In the genomic region with DNA sequence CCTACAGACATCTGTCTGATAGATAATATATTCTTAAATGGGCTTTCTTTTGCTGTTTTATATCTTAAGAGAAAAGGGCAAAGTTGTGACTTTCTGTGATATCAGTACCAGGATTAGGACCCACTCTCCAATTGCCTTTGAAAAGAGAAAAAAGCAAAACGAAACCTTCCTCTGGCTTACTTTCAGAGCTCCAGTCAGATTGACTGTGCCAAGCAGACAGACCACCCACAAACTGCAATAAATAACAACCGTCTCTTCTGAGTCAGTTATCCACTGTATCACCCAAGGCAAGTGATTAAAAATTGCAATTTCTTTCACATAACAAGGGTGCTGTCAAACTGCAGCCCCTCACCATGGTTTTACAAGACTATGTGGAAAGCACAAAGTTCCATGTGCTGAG, we compare ENCODE assay signal across 1 cellular context.
TF ChIP-seq lines count a peak whose summit lies in the region.

No MANE protein-coding gene starts in this region.

TF ChIP-seq in GM23338, 12 proteins besides CTCF, POLR2A, EP300 and RAD21 (continued from another document):
- TF ChIP-seq, protein P1, sequence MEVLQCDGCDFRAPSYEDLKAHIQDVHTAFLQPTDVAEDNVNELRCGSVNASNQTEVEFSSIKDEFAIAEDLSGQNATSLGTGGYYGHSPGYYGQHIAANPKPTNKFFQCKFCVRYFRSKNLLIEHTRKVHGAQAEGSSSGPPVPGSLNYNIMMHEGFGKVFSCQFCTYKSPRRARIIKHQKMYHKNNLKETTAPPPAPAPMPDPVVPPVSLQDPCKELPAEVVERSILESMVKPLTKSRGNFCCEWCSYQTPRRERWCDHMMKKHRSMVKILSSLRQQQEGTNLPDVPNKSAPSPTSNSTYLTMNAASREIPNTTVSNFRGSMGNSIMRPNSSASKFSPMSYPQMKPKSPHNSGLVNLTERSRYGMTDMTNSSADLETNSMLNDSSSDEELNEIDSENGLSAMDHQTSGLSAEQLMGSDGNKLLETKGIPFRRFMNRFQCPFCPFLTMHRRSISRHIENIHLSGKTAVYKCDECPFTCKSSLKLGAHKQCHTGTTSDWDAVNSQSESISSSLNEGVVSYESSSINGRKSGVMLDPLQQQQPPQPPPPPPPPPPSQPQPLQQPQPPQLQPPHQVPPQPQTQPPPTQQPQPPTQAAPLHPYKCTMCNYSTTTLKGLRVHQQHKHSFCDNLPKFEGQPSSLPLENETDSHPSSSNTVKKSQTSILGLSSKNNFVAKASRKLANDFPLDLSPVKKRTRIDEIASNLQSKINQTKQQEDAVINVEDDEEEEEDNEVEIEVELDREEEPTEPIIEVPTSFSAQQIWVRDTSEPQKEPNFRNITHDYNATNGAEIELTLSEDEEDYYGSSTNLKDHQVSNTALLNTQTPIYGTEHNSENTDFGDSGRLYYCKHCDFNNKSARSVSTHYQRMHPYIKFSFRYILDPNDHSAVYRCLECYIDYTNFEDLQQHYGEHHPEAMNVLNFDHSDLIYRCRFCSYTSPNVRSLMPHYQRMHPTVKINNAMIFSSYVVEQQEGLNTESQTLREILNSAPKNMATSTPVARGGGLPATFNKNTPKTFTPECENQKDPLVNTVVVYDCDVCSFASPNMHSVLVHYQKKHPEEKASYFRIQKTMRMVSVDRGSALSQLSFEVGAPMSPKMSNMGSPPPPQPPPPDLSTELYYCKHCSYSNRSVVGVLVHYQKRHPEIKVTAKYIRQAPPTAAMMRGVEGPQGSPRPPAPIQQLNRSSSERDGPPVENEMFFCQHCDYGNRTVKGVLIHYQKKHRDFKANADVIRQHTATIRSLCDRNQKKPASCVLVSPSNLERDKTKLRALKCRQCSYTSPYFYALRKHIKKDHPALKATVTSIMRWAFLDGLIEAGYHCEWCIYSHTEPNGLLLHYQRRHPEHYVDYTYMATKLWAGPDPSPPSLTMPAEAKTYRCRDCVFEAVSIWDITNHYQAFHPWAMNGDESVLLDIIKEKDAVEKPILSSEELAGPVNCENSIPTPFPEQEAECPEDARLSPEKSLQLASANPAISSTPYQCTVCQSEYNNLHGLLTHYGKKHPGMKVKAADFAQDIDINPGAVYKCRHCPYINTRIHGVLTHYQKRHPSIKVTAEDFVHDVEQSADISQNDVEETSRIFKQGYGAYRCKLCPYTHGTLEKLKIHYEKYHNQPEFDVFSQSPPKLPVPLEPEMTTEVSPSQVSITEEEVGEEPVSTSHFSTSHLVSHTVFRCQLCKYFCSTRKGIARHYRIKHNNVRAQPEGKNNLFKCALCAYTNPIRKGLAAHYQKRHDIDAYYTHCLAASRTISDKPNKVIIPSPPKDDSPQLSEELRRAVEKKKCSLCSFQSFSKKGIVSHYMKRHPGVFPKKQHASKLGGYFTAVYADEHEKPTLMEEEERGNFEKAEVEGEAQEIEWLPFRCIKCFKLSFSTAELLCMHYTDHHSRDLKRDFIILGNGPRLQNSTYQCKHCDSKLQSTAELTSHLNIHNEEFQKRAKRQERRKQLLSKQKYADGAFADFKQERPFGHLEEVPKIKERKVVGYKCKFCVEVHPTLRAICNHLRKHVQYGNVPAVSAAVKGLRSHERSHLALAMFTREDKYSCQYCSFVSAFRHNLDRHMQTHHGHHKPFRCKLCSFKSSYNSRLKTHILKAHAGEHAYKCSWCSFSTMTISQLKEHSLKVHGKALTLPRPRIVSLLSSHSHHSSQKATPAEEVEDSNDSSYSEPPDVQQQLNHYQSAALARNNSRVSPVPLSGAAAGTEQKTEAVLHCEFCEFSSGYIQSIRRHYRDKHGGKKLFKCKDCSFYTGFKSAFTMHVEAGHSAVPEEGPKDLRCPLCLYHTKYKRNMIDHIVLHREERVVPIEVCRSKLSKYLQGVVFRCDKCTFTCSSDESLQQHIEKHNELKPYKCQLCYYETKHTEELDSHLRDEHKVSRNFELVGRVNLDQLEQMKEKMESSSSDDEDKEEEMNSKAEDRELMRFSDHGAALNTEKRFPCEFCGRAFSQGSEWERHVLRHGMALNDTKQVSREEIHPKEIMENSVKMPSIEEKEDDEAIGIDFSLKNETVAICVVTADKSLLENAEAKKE (CRISPR knock-in tag; IDR thresholded peaks at IDR 0.05), result no peak
- TF ChIP-seq, protein P2, sequence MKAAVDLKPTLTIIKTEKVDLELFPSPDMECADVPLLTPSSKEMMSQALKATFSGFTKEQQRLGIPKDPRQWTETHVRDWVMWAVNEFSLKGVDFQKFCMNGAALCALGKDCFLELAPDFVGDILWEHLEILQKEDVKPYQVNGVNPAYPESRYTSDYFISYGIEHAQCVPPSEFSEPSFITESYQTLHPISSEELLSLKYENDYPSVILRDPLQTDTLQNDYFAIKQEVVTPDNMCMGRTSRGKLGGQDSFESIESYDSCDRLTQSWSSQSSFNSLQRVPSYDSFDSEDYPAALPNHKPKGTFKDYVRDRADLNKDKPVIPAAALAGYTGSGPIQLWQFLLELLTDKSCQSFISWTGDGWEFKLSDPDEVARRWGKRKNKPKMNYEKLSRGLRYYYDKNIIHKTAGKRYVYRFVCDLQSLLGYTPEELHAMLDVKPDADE (IDR thresholded peaks at IDR 0.05), result no peak
- TF ChIP-seq JUNB (IDR thresholded peaks at IDR 0.05; ENCODE audit: unreplicated experiment), result no peak
- TF ChIP-seq, protein P3, sequence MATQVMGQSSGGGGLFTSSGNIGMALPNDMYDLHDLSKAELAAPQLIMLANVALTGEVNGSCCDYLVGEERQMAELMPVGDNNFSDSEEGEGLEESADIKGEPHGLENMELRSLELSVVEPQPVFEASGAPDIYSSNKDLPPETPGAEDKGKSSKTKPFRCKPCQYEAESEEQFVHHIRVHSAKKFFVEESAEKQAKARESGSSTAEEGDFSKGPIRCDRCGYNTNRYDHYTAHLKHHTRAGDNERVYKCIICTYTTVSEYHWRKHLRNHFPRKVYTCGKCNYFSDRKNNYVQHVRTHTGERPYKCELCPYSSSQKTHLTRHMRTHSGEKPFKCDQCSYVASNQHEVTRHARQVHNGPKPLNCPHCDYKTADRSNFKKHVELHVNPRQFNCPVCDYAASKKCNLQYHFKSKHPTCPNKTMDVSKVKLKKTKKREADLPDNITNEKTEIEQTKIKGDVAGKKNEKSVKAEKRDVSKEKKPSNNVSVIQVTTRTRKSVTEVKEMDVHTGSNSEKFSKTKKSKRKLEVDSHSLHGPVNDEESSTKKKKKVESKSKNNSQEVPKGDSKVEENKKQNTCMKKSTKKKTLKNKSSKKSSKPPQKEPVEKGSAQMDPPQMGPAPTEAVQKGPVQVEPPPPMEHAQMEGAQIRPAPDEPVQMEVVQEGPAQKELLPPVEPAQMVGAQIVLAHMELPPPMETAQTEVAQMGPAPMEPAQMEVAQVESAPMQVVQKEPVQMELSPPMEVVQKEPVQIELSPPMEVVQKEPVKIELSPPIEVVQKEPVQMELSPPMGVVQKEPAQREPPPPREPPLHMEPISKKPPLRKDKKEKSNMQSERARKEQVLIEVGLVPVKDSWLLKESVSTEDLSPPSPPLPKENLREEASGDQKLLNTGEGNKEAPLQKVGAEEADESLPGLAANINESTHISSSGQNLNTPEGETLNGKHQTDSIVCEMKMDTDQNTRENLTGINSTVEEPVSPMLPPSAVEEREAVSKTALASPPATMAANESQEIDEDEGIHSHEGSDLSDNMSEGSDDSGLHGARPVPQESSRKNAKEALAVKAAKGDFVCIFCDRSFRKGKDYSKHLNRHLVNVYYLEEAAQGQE (IDR thresholded peaks at IDR 0.05; ENCODE audit: unreplicated experiment), result no peak
- no peak for TF ChIP-seq EZH2 (IDR thresholded peaks at IDR 0.05; ENCODE audit: low read depth, unreplicated experiment)
- no peak for TF ChIP-seq CREB1 (CRISPR knock-in tag; IDR thresholded peaks at IDR 0.05; ENCODE audit: low read depth)
- no peak for TF ChIP-seq NANOG (IDR thresholded peaks at IDR 0.05; ENCODE audit: borderline replicate concordance)
- no peak for TF ChIP-seq STAT1 (IDR thresholded peaks at IDR 0.05; ENCODE audit: unreplicated experiment)
